Comparison of ENCODE assay signal across 22 cellular contexts in genomic region chr9:89679581-89679980, GRCh38.
DNase-seq lines count a peak whose midpoint lies in the region; ATAC-seq and TF ChIP-seq lines count a peak whose summit lies in the region.
"Had no signal": no experiment of that assay in that cellular context is flagged by ENCODE, and none has a peak within 500 bp of the region (broad histone marks: within the 10 kb centered on the region; RNA-seq: fewer than 3 reads in every experiment).

No MANE protein-coding gene starts in this region.

- H3K27ac ChIP-seq in H9 (ENCODE audit: insufficient read length, low read depth, low read length) (no peak overlapping the region), SK-N-SH (ENCODE audit: low read depth in 2 of 2, low read length in 1 of 2) (peak overlapping the region in 1 of 2 experiments; percentile 100; a peak in 2 of 4 replicates), gastroesophageal sphincter (no peak overlapping the region)
- H3K27ac ChIP-seq: BLaER1 treated with 17β-estradiol and CSF1 and Interleukin-3, amounts not matched to agents 10 nM and 100 nM; KMS-11; SK-N-MC had no signal

- H3K4me2 ChIP-seq in H9 (ENCODE audit: insufficient read depth, insufficient read length, low read length) (no peak overlapping the region), SK-N-SH (no peak overlapping the region)
- H3K4me2 ChIP-seq: BLaER1 treated with 17β-estradiol and CSF1 and Interleukin-3, amounts not matched to agents 10 nM and 100 nM; KMS-11 had no signal

- H3K14ac ChIP-seq in H9 (ENCODE audit: insufficient read depth, low read length): no peak overlapping the region; the same call in 1 of the 2 replicates

- TF ChIP-seq CTCF in H9 (conservative IDR thresholded peaks at IDR 0.05) (no peak), SK-N-SH (IDR thresholded peaks at IDR 0.05) (no peak), neural crest cell (conservative IDR thresholded peaks at IDR 0.05) (no peak), gastroesophageal sphincter (IDR thresholded peaks at IDR 0.05) (no peak)

- H4K20me1 ChIP-seq in H9 (ENCODE audit: control insufficient read depth, insufficient read depth, insufficient read length): no peaks in the 10 kb centered on the region
- H4K20me1 ChIP-seq in SK-N-SH (ENCODE audit: insufficient read depth): no peaks in the 10 kb centered on the region
- H4K20me1 ChIP-seq: BLaER1 treated with 17β-estradiol and CSF1 and Interleukin-3, amounts not matched to agents 10 nM and 100 nM had no signal

- H3K9me3 ChIP-seq in H9 (ENCODE audit: control insufficient read depth, low read depth, low read length) (peaks cover 8% of the 10 kb centered on the region), SK-N-SH (no peaks in the 10 kb centered on the region), gastroesophageal sphincter (no peaks in the 10 kb centered on the region)
- H3K9me3 ChIP-seq: BLaER1 treated with 17β-estradiol and CSF1 and Interleukin-3, amounts not matched to agents 10 nM and 100 nM; HAP-1 had no signal

- H3K23ac ChIP-seq in H9 (ENCODE audit: insufficient read length, low read depth, low read length): no peak overlapping the region

- no peak overlapping the region for H4K5ac ChIP-seq in H9 (ENCODE audit: insufficient read length, low read depth, low read length)

- no peak overlapping the region for H2BK15ac ChIP-seq in H9 (ENCODE audit: low read depth, low read length)

- DNase-seq in activated T-cell treated with anti-CD3 and anti-CD28 coated beads, Interleukin-2, amount 50 U/mL, for 24 hours: no peak
- no peak for DNase-seq in activated T-cell treated with anti-CD3 and anti-CD28 coated beads, Interleukin-2, amount 50 U/mL, for 72 hours
- no peak for DNase-seq in H9
- DNase-seq in SK-N-SH: peak; percentile 84
- no peak for DNase-seq in neural crest cell (ENCODE audit: low read depth, low spot score)
- DNase-seq in NAMALWA (ENCODE audit: low spot score): no peak
- DNase-seq: CD4-positive, alpha-beta T cell; MM.1S; NCI-H1092; NCI-H1417 treated with DMSO at 0.1 percent for 48 hours; NCI-H1694 treated with DMSO at 0.1 percent for 48 hours; NCI-H2081; NCI-H2227 treated with DMSO at 0.1 percent for 48 hours; NCI-H774; RPMI8226; SHP77 had no signal

- peaks cover 16% of the 10 kb centered on the region for H3K4me1 ChIP-seq in H9 (ENCODE audit: insufficient read depth, low read length)
- peaks cover 0 to 66% of the 10 kb centered on the region in 2 experiments; a peak in 3 of 4 replicates for H3K4me1 ChIP-seq in SK-N-SH (ENCODE audit: control insufficient read depth in 1 of 2, insufficient read depth in 2 of 2, low read depth in 1 of 2, low read length in 1 of 2)
- peaks cover 0 to 17% (median 0%) of the 10 kb centered on the region in 3 donors for H3K4me1 ChIP-seq in gastroesophageal sphincter

- H3K9me2 ChIP-seq in SK-N-SH: no peaks in the 10 kb centered on the region

- H3K36me3 ChIP-seq in SK-N-SH (replicated peaks in 1 of 2; ENCODE audit: control insufficient read depth in 1 of 2, insufficient read depth in 2 of 2, low read length in 1 of 2) (no peaks in the 10 kb centered on the region), gastroesophageal sphincter (no peaks in the 10 kb centered on the region)
- H3K36me3 ChIP-seq: BLaER1 treated with 17β-estradiol and CSF1 and Interleukin-3, amounts not matched to agents 10 nM and 100 nM; HAP-1 had no signal

- no peak overlapping the region for H2BK20ac ChIP-seq in H9 (ENCODE audit: low read depth, low read length, poor library complexity, severe bottlenecking)

- no peaks in the 10 kb centered on the region for H3K4me1 Mint-ChIP-seq in activated T-cell treated with anti-CD3 and anti-CD28 coated beads, Interleukin-2, amount 50 U/mL, for 24 hours (ENCODE audit: low read depth)
- H3K4me1 Mint-ChIP-seq in activated T-cell treated with anti-CD3 and anti-CD28 coated beads, Interleukin-2, amount 50 U/mL, for 72 hours (ENCODE audit: low read depth): no peaks in the 10 kb centered on the region
- H3K4me1 Mint-ChIP-seq in H9 (peaks cover 57 to 65% of the 10 kb centered on the region in 2 experiments), neural crest cell (peaks cover 64% of the 10 kb centered on the region)

- ATAC-seq in activated T-cell treated with anti-CD3 and anti-CD28 coated beads, Interleukin-2, amount 50 U/mL, for 72 hours (replicated peaks in 1 of 2): no peak
- no peak for ATAC-seq in gastroesophageal sphincter
- no peak for ATAC-seq in esophagus mucosa

- H2BK12ac ChIP-seq in H9 (ENCODE audit: insufficient read length, low read depth, low read length): peak overlapping the region; percentile 47

- H3K79me1 ChIP-seq in H9 (ENCODE audit: insufficient read depth, low read depth, low read length, poor library complexity, severe bottlenecking): no peaks in the 10 kb centered on the region

- H3K4me3 ChIP-seq in SK-N-SH (ENCODE audit: low read depth in 2 of 2, low read length in 1 of 2) (no peak overlapping the region), gastroesophageal sphincter (no peak overlapping the region)
- H3K4me3 ChIP-seq: BLaER1 treated with 17β-estradiol and CSF1 and Interleukin-3, amounts not matched to agents 10 nM and 100 nM; HAP-1; SK-N-MC had no signal

- H3K79me2 ChIP-seq in H9 (ENCODE audit: insufficient read depth, low read length): no peaks in the 10 kb centered on the region
- H3K79me2 ChIP-seq in SK-N-SH (ENCODE audit: insufficient read depth): no peaks in the 10 kb centered on the region

- no peak for TF ChIP-seq POLR2A in gastroesophageal sphincter (IDR thresholded peaks at IDR 0.05)

- H3K27me3 Mint-ChIP-seq in activated T-cell treated with anti-CD3 and anti-CD28 coated beads, Interleukin-2, amount 50 U/mL, for 24 hours: no peaks in the 10 kb centered on the region
- H3K27me3 Mint-ChIP-seq in activated T-cell treated with anti-CD3 and anti-CD28 coated beads, Interleukin-2, amount 50 U/mL, for 72 hours (ENCODE audit: low read depth): no peaks in the 10 kb centered on the region
- H3K27me3 Mint-ChIP-seq in H9 (ENCODE audit: low read depth) (peaks cover 6% of the 10 kb centered on the region), neural crest cell (ENCODE audit: low read depth) (peaks cover 67% of the 10 kb centered on the region)
- H3K27me3 Mint-ChIP-seq: CD4-positive, alpha-beta T cell had no signal

- POLR2A ChIA-PET in SK-N-SH (lab: Yijun Ruan, JAX): interaction anchor here (0.8 kb wide), 1 partner anchor 76 kb away, joined by 3 read pairs; no protein-coding TSS in a partner anchor

- no peak overlapping the region for H2AK5ac ChIP-seq in H9 (ENCODE audit: insufficient read length, low read length)

- H3K4ac ChIP-seq in H9 (ENCODE audit: low read depth, low read length): no peak overlapping the region

- no peak overlapping the region for H4K91ac ChIP-seq in H9 (ENCODE audit: insufficient read length, low read depth, low read length)

- no peaks in the 10 kb centered on the region for H3F3A ChIP-seq in SK-N-SH (replicated peaks; ENCODE audit: insufficient read depth)

- no peak overlapping the region for H3T11ph ChIP-seq in H9 (ENCODE audit: low read length)

- no peak overlapping the region for H3K4me3 Mint-ChIP-seq in activated T-cell treated with anti-CD3 and anti-CD28 coated beads, Interleukin-2, amount 50 U/mL, for 24 hours
- no peak overlapping the region for H3K4me3 Mint-ChIP-seq in activated T-cell treated with anti-CD3 and anti-CD28 coated beads, Interleukin-2, amount 50 U/mL, for 72 hours
- H3K4me3 Mint-ChIP-seq in H9 (no peak overlapping the region), neural crest cell (peak overlapping the region; percentile 44)
- H3K4me3 Mint-ChIP-seq: CD4-positive, alpha-beta T cell had no signal

- no peak overlapping the region for H3K56ac ChIP-seq in H9 (ENCODE audit: insufficient read length, low read depth, low read length)

- TF ChIP-seq EP300 in SK-N-SH (IDR thresholded peaks at IDR 0.05; ENCODE audit: borderline replicate concordance in 1 of 2, low read depth in 1 of 2, low read length in 1 of 2) (peak in 1 of 2 experiments; percentile 93; a peak in 2 of 4 replicates), gastroesophageal sphincter (IDR thresholded peaks at IDR 0.05) (no peak)

- no peak; the same call in 1 of the 2 replicates for TF ChIP-seq RAD21 in SK-N-SH (IDR thresholded peaks at IDR 0.05; ENCODE audit: low read length)

- no peaks in the 10 kb centered on the region for H3K36me3 Mint-ChIP-seq in activated T-cell treated with anti-CD3 and anti-CD28 coated beads, Interleukin-2, amount 50 U/mL, for 24 hours (ENCODE audit: low read depth)
- H3K36me3 Mint-ChIP-seq in activated T-cell treated with anti-CD3 and anti-CD28 coated beads, Interleukin-2, amount 50 U/mL, for 72 hours (ENCODE audit: insufficient read depth in 2 of 2): no peaks in the 10 kb centered on the region
- H3K36me3 Mint-ChIP-seq in H9 (ENCODE audit: insufficient read depth in 1 of 3, low read depth in 3 of 3) (peaks cover 0 to 17% (median 3%) of the 10 kb centered on the region in 3 experiments; a peak in 3 of 7 replicates), neural crest cell (ENCODE audit: low read depth) (no peaks in the 10 kb centered on the region)

- no peak overlapping the region for H2BK120ac ChIP-seq in H9 (ENCODE audit: low read depth, low read length, poor library complexity, severe bottlenecking)

- H2BK5ac ChIP-seq in H9 (ENCODE audit: insufficient read length, low read length): no peak overlapping the region

- H4K8ac ChIP-seq in H9 (replicated peaks; ENCODE audit: insufficient read length, low read depth, low read length): no peak overlapping the region

- no peaks in the 10 kb centered on the region for H3K27me3 ChIP-seq in H9 (ENCODE audit: insufficient read depth, low read length)
- H3K27me3 ChIP-seq in SK-N-SH (ENCODE audit: insufficient read depth): no peaks in the 10 kb centered on the region
- H3K27me3 ChIP-seq in gastroesophageal sphincter: no peaks in the 10 kb centered on the region
- H3K27me3 ChIP-seq: BLaER1 treated with 17β-estradiol and CSF1 and Interleukin-3, amounts not matched to agents 10 nM and 100 nM had no signal

- no peaks in the 10 kb centered on the region for H3K23me2 ChIP-seq in H9 (ENCODE audit: insufficient read length, low read depth, low read length, poor library complexity, severe bottlenecking)

- no peak overlapping the region for H3K18ac ChIP-seq in H9 (ENCODE audit: insufficient read length, low read depth, low read length)

- H3K27ac Mint-ChIP-seq in activated T-cell treated with anti-CD3 and anti-CD28 coated beads, Interleukin-2, amount 50 U/mL, for 24 hours: peak overlapping the region; percentile 10
- H3K27ac Mint-ChIP-seq in activated T-cell treated with anti-CD3 and anti-CD28 coated beads, Interleukin-2, amount 50 U/mL, for 72 hours: no peak overlapping the region
- peak overlapping the region in 2 of 3 experiments; percentile 35 to 74; a peak in 3 of 7 replicates for H3K27ac Mint-ChIP-seq in H9
- no peak overlapping the region for H3K27ac Mint-ChIP-seq in neural crest cell (ENCODE audit: unreplicated experiment)
- H3K27ac Mint-ChIP-seq: CD4-positive, alpha-beta T cell had no signal

- H3K9ac ChIP-seq in H9 (ENCODE audit: extremely low read depth, insufficient read length, low read length) (no peak overlapping the region), SK-N-SH (no peak overlapping the region)
- H3K9ac ChIP-seq: BLaER1 treated with 17β-estradiol and CSF1 and Interleukin-3, amounts not matched to agents 10 nM and 100 nM; KMS-11 had no signal

- H3K9me3 Mint-ChIP-seq in activated T-cell treated with anti-CD3 and anti-CD28 coated beads, Interleukin-2, amount 50 U/mL, for 24 hours: no peaks in the 10 kb centered on the region
- no peaks in the 10 kb centered on the region for H3K9me3 Mint-ChIP-seq in activated T-cell treated with anti-CD3 and anti-CD28 coated beads, Interleukin-2, amount 50 U/mL, for 72 hours
- peaks cover 11 to 19% of the 10 kb centered on the region in 2 experiments; a peak in 4 of 5 replicates for H3K9me3 Mint-ChIP-seq in H9
- H3K9me3 Mint-ChIP-seq in neural crest cell: no peaks in the 10 kb centered on the region
- H3K9me3 Mint-ChIP-seq: CD4-positive, alpha-beta T cell had no signal

- CTCF ChIA-PET in SK-N-SH (lab: Yijun Ruan, JAX): interaction anchor here (0.6 to 1.7 kb wide), 3 partner anchors 63 to 75 kb away, joined by 3 to 9 read pairs (median 3); partner anchors contain the start of gene GADD45G

- no CpG with 5 or more reads among the region's 3 CpGs for WGBS in H9 (ENCODE audit: extremely low coverage, insufficient read length, low lambda C conversion rate)
- WGBS in SK-N-SH (ENCODE audit: low lambda C conversion rate): 14% methylated on average over 1 of the region's 3 CpGs
- 77 to 86% methylated on average over 1 to 3 of the region's 3 CpGs for WGBS in gastroesophageal sphincter (ENCODE audit: low coverage in 1 of 2), 2 donors

- no peak overlapping the region for H2AFZ ChIP-seq in H9 (ENCODE audit: low read length)
- H2AFZ ChIP-seq in SK-N-SH (ENCODE audit: low read depth): no peak overlapping the region

Comparison
In these comparisons a context has a peak if more than half of its experiments do, and no peak if none do; other contexts are left out.
1. H3K27ac Mint-ChIP-seq: peak in activated T-cell treated with anti-CD3 and anti-CD28 coated beads, Interleukin-2, amount 50 U/mL, for 24 hours (single experiment) and H9 (2 of 3); none in activated T-cell treated with anti-CD3 and anti-CD28 coated beads, Interleukin-2, amount 50 U/mL, for 72 hours (single experiment) and neural crest cell (single experiment).